17 cellular contexts compared by ENCODE assay signal in the genomic region with DNA sequence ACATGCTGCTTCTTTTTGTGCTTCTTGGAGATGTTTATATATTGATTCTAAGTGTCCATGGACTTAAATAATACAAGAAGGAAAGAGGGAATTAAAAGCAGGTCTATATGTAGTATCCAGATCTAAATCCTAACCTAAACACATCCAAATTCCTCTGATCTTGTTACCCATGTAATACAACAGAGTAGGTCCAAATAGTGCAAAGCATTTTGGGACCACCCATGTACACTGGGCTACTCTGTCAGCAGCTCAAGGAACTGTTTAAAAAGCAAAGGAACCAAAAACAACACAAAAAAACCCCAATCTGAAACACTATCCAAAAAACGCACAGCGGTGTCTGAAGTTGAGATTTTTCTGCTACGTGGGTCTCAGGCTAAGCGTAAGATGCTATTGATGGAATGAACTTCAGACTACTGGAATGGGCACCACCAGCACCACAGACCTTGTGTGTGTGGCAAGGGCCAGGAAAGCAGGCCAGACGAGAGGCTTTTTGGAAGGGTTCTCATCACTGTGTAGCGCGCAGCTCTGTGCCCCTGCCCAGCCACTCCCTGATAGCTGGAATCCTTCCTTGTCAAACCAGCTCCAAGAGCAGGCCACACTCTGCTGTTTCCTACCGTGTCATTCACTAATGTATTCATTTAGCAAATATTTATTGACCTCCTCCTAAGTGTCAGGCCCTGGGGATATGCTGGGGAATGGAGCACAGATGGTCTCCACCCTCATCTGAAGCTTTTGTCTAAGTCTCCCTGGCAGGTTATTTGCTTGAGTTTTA.
DNase-seq lines count a peak whose midpoint lies in the region; TF ChIP-seq lines count a peak whose summit lies in the region.
"Had no signal": no experiment of that assay in that cellular context is flagged by ENCODE, and none has a peak within 500 bp of the region (broad histone marks: within the 10 kb centered on the region; RNA-seq: fewer than 3 reads in every experiment).

No MANE protein-coding gene starts in this region.

- H3K27ac Mint-ChIP-seq in brain (peak overlapping the region in 3 of 5 experiments; percentile 20 to 92 (median 52)), progenitor cell of endocrine pancreas (peak overlapping the region; percentile 47)
- no peak overlapping the region for H3K27ac Mint-ChIP-seq in T-helper 2 cell treated with Interferon-gamma antibody and Interleukin-4, amounts not matched to agents 5 μg/mL and 100 μg/mL, for 36 hours
- H3K27ac Mint-ChIP-seq: activated CD8-positive, alpha-beta T cell treated with anti-CD3 and anti-CD28 coated beads for 36 hours; CD4-positive, alpha-beta T cell; stimulated activated effector memory CD8-positive, alpha-beta T cell treated with anti-CD3 and anti-CD28 coated beads, Interleukin-12 subunit alpha, Interleukin-12 subunit beta, amount 100 ng/mL, for 72 hours had no signal

- H3K27ac ChIP-seq in thyroid gland: no peak overlapping the region

- no peak for TF ChIP-seq CTCF in brain (conservative IDR thresholded peaks at IDR 0.05)
- no peak for TF ChIP-seq CTCF in progenitor cell of endocrine pancreas (IDR thresholded peaks at IDR 0.05; ENCODE audit: unreplicated experiment)
- TF ChIP-seq CTCF in thyroid gland (IDR thresholded peaks at IDR 0.05): no peak

- H3K4me3 ChIP-seq in thyroid gland (replicated peaks in 1 of 3): no peak overlapping the region
- H3K4me3 ChIP-seq: tibial nerve had no signal

- H3K9me3 Mint-ChIP-seq in brain (peaks cover 0 to 10% (median 3%) of the 10 kb centered on the region in 5 experiments), progenitor cell of endocrine pancreas (ENCODE audit: low read depth) (no peaks in the 10 kb centered on the region)
- H3K9me3 Mint-ChIP-seq in T-helper 2 cell treated with Interferon-gamma antibody and Interleukin-4, amounts not matched to agents 5 μg/mL and 100 μg/mL, for 36 hours: no peaks in the 10 kb centered on the region
- H3K9me3 Mint-ChIP-seq: activated CD8-positive, alpha-beta T cell treated with anti-CD3 and anti-CD28 coated beads for 36 hours; CD4-positive, alpha-beta T cell; stimulated activated effector memory CD8-positive, alpha-beta T cell treated with anti-CD3 and anti-CD28 coated beads, Interleukin-12 subunit alpha, Interleukin-12 subunit beta, amount 100 ng/mL, for 72 hours had no signal

- H3K4me1 Mint-ChIP-seq in brain (peaks cover 64% of the 10 kb centered on the region), progenitor cell of endocrine pancreas (ENCODE audit: low read depth) (peaks cover 2% of the 10 kb centered on the region)
- H3K4me1 Mint-ChIP-seq in T-helper 2 cell treated with Interferon-gamma antibody and Interleukin-4, amounts not matched to agents 5 μg/mL and 100 μg/mL, for 36 hours (ENCODE audit: low read depth): no peaks in the 10 kb centered on the region
- H3K4me1 Mint-ChIP-seq: stimulated activated effector memory CD8-positive, alpha-beta T cell treated with anti-CD3 and anti-CD28 coated beads, Interleukin-12 subunit alpha, Interleukin-12 subunit beta, amount 100 ng/mL, for 72 hours had no signal

- H3K4me1 ChIP-seq in thyroid gland: peaks cover 5 to 6% of the 10 kb centered on the region in 2 donors

- intact Hi-C loops in thyroid gland (cut with DNase I): no loop called here

- H3K36me3 ChIP-seq in thyroid gland: no peaks in the 10 kb centered on the region
- H3K36me3 ChIP-seq: tibial nerve had no signal

- no peaks in the 10 kb centered on the region for H3K36me3 Mint-ChIP-seq in brain
- no peaks in the 10 kb centered on the region for H3K36me3 Mint-ChIP-seq in progenitor cell of endocrine pancreas (ENCODE audit: insufficient read depth)
- H3K36me3 Mint-ChIP-seq in T-helper 2 cell treated with Interferon-gamma antibody and Interleukin-4, amounts not matched to agents 5 μg/mL and 100 μg/mL, for 36 hours (ENCODE audit: low read depth): no peaks in the 10 kb centered on the region
- H3K36me3 Mint-ChIP-seq: stimulated activated effector memory CD8-positive, alpha-beta T cell treated with anti-CD3 and anti-CD28 coated beads, Interleukin-12 subunit alpha, Interleukin-12 subunit beta, amount 100 ng/mL, for 72 hours had no signal

- 60 to 69% methylated on average over 7 to 8 of the region's 8 CpGs for WGBS in thyroid gland, 2 donors

- H3K27me3 ChIP-seq in thyroid gland: no peaks in the 10 kb centered on the region
- H3K27me3 ChIP-seq: tibial nerve had no signal

- H3K27me3 Mint-ChIP-seq in brain (no peaks in the 10 kb centered on the region), progenitor cell of endocrine pancreas (no peaks in the 10 kb centered on the region)
- peaks cover 4% of the 10 kb centered on the region for H3K27me3 Mint-ChIP-seq in T-helper 2 cell treated with Interferon-gamma antibody and Interleukin-4, amounts not matched to agents 5 μg/mL and 100 μg/mL, for 36 hours (ENCODE audit: low read depth)
- H3K27me3 Mint-ChIP-seq: activated CD8-positive, alpha-beta T cell treated with anti-CD3 and anti-CD28 coated beads for 36 hours had no signal

- DNase-seq in NCI-H1417 (lab: John Stamatoyannopoulos, UW): peak in 2 of 3 experiments; percentile 47 to 71
- DNase-seq in NCI-H1417 treated with DMSO at 0.1 percent for 48 hours (lab: John Stamatoyannopoulos, UW): no peak
- DNase-seq in M059J (ENCODE audit: low read depth): peak; percentile 27
- DNase-seq in progenitor cell of endocrine pancreas (ENCODE audit: low spot score, unreplicated experiment): no peak
- no peak for DNase-seq in COLO668 (lab: John Stamatoyannopoulos, UW; ENCODE audit: unreplicated experiment)
- DNase-seq in thyroid gland: no peak
- no peak for DNase-seq in T-helper 2 cell treated with Interferon-gamma antibody and Interleukin-4, amounts not matched to agents 5 μg/mL and 100 μg/mL, for 36 hours (ENCODE audit: low spot score)
- DNase-seq: activated CD8-positive, alpha-beta T cell treated with anti-CD3 and anti-CD28 coated beads for 36 hours; CD4-positive, alpha-beta T cell; GDM1; GOT3; KG1; left ventricle myocardium superior; NCI-H1105 treated with DMSO at 0.1 percent for 48 hours had no signal

- TF ChIP-seq POLR2A in thyroid gland (IDR thresholded peaks at IDR 0.05): no peak

- H3K4me3 Mint-ChIP-seq in brain (no peak overlapping the region), progenitor cell of endocrine pancreas (ENCODE audit: low read depth) (no peak overlapping the region)
- H3K4me3 Mint-ChIP-seq in T-helper 2 cell treated with Interferon-gamma antibody and Interleukin-4, amounts not matched to agents 5 μg/mL and 100 μg/mL, for 36 hours: no peak overlapping the region
- H3K4me3 Mint-ChIP-seq: activated CD8-positive, alpha-beta T cell treated with anti-CD3 and anti-CD28 coated beads for 36 hours; CD4-positive, alpha-beta T cell; stimulated activated effector memory CD8-positive, alpha-beta T cell treated with anti-CD3 and anti-CD28 coated beads, Interleukin-12 subunit alpha, Interleukin-12 subunit beta, amount 100 ng/mL, for 72 hours had no signal

- H3K9me3 ChIP-seq in thyroid gland: no peaks in the 10 kb centered on the region
- H3K9me3 ChIP-seq: tibial nerve had no signal

Comparison
In these comparisons a context has a peak if more than half of its experiments do, and no peak if none do; other contexts are left out.
1. DNase-seq: peak in NCI-H1417 (2 of 3) and M059J (single experiment); none in NCI-H1417 treated with DMSO at 0.1 percent for 48 hours (single experiment), progenitor cell of endocrine pancreas (single experiment), COLO668 (single experiment), thyroid gland (0 of 2) and T-helper 2 cell treated with Interferon-gamma antibody and Interleukin-4, amounts not matched to agents 5 μg/mL and 100 μg/mL, for 36 hours (single experiment).